Comparison of ENCODE assay signal across 5 cellular contexts in genomic region chr6:24731456-24732134, GRCh38. TPM values are rescaled to one million over a fixed set of nuclear protein-coding genes. Genes with fewer than 3 reads are reported as not detected.
DNase-seq lines count a peak whose midpoint lies in the region; ATAC-seq, FAIRE-seq and TF ChIP-seq lines count a peak whose summit lies in the region.
"Not testable (repeated sequence)": the region's sequence is repeated elsewhere in the genome, so short reads cannot be mapped to it uniquely, and the experiment has no call there.

No MANE protein-coding gene starts in this region.

- H3K9me3 ChIP-seq in BLaER1 (peaks cover 36% of the 10 kb centered on the region), GM12878 (replicated peaks; ENCODE audit: control insufficient read depth, insufficient read depth, low read length) (peaks cover 10% of the 10 kb centered on the region; the same call in 2 of the 3 replicates), endodermal cell (ENCODE audit: control insufficient read depth, low read length) (peaks cover 28% of the 10 kb centered on the region)
- H3K9me3 ChIP-seq in trophoblast cell (ENCODE audit: insufficient read depth, low read depth, low read length) = not testable (repeated sequence)

- RAD21 ChIA-PET in GM12878 (lab: Charles Lee; ENCODE audit: unreplicated experiment) = not testable (repeated sequence)

- H3K9me2 ChIP-seq in GM23338 (ENCODE audit: insufficient read depth) = not testable (repeated sequence)

- not testable (repeated sequence) for H3F3A ChIP-seq in GM23338 (replicated peaks; ENCODE audit: low read depth)

- not testable (repeated sequence) for H3K4me1 Mint-ChIP-seq in GM23338, endodermal cell

- H3K27ac ChIP-seq in BLaER1; GM23338 (ENCODE audit: low read depth); GM12878 (ENCODE audit: control insufficient read depth, insufficient read depth); endodermal cell (ENCODE audit: low read depth, low read length); trophoblast cell (ENCODE audit: low read depth, low read length): not testable (repeated sequence)

- not testable (repeated sequence) for H2AFZ ChIP-seq in GM23338; GM12878 (ENCODE audit: control insufficient read depth, low read depth, low read length); trophoblast cell (ENCODE audit: insufficient read depth, low read length, poor library complexity)

- peak; percentile 14 for DNase-seq in GM23338 (ENCODE audit: low spot score)
- DNase-seq in GM12878 (ENCODE audit: low read depth, low spot score); endodermal cell; trophoblast cell: not testable (repeated sequence)

- TF ChIP-seq POLR2A in GM12878 (IDR thresholded peaks at IDR 0.05; ENCODE audit: low read depth, low read length) = not testable (repeated sequence)

- not testable (repeated sequence) for H3K4ac ChIP-seq in trophoblast cell (ENCODE audit: low read depth, low read length)

- H3K23ac ChIP-seq in trophoblast cell (ENCODE audit: low read length) = not testable (repeated sequence)

- not testable (repeated sequence) for TF ChIP-seq CTCF in GM23338 (conservative IDR thresholded peaks at IDR 0.05; ENCODE audit: low read depth in 2 of 2); GM12878 (IDR thresholded peaks at IDR 0.05 in 2 of 3, conservative IDR thresholded peaks at IDR 0.05 in 1 of 3; ENCODE audit: control insufficient read depth in 2 of 3, extremely low read depth in 1 of 3, insufficient read depth in 1 of 3, low read depth in 3 of 3, low read length in 3 of 3); endodermal cell (conservative IDR thresholded peaks at IDR 0.05)

- not testable (repeated sequence) for H3K27me3 Mint-ChIP-seq in GM23338 (ENCODE audit: insufficient read depth, low read depth, poor library complexity); endodermal cell (ENCODE audit: insufficient read depth)

- BruUV-seq in GM12878 (replicated peaks; lab: Mats Ljungman, UMichigan) = not testable (repeated sequence)

- peak overlapping the region; percentile 17; the same call in 1 of the 2 replicates for H3K4me3 ChIP-seq in BLaER1
- H3K4me3 ChIP-seq in GM23338; GM12878; trophoblast cell (ENCODE audit: low read depth, low read length): not testable (repeated sequence)
- H3K4me3 ChIP-seq in endodermal cell (ENCODE audit: low read length) = peak overlapping the region; percentile 27

- not testable (repeated sequence) for ATAC-seq in GM23338, GM12878

- not testable (repeated sequence) for H3K9ac ChIP-seq in BLaER1; GM12878 (ENCODE audit: control insufficient read depth, insufficient read depth, low read length); endodermal cell (ENCODE audit: extremely low read depth, low read length, poor library complexity, severe bottlenecking)
- peak overlapping the region; percentile 69 for H3K9ac ChIP-seq in trophoblast cell (ENCODE audit: low read length)

- in situ Hi-C loops in GM12878 (cut with MboI) = not testable (repeated sequence)

- not testable (repeated sequence) for H2BK120ac ChIP-seq in trophoblast cell (ENCODE audit: insufficient read depth, low read length, poor library complexity)

- POLR2A ChIA-PET in GM12878 (lab: Charles Lee) = not testable (repeated sequence)

- not testable (repeated sequence) for H3K4me2 ChIP-seq in BLaER1; GM23338; GM12878 (ENCODE audit: control insufficient read depth, insufficient read depth); trophoblast cell (ENCODE audit: low read length)

- not testable (repeated sequence) for TF ChIP-seq RAD21 in GM12878 (IDR thresholded peaks at IDR 0.05; ENCODE audit: insufficient read depth, low read depth, low read length)

- H3K9me3 Mint-ChIP-seq in GM23338 (peaks cover 32% of the 10 kb centered on the region), endodermal cell (peaks cover 35% of the 10 kb centered on the region)

- H3K79me2 ChIP-seq in GM23338 (replicated peaks; ENCODE audit: insufficient read depth); GM12878 (ENCODE audit: control insufficient read depth, insufficient read depth, low read length); trophoblast cell (ENCODE audit: control insufficient read depth, insufficient read depth, low read length, poor library complexity): not testable (repeated sequence)

- SMC1A ChIA-PET in GM12878 (lab: Charles Lee; ENCODE audit: uncharacterized antibody, unreplicated experiment) = interaction anchor here (1.5 kb wide), 1 partner anchor 10 kb away, joined by 3 read pairs; no protein-coding TSS in a partner anchor

- H3K27me3 ChIP-seq in BLaER1; GM23338 (ENCODE audit: insufficient read depth); GM12878 (replicated peaks in 1 of 2; ENCODE audit: control insufficient read depth in 2 of 2, insufficient read depth in 2 of 2, low read length in 1 of 2); endodermal cell (ENCODE audit: control insufficient read depth, insufficient read depth, low read length, poor library complexity, severe bottlenecking); trophoblast cell (ENCODE audit: insufficient read depth, low read length): not testable (repeated sequence)

- WGBS in GM12878 (ENCODE audit: insufficient coverage, insufficient replicate concordance, low lambda C conversion rate, missing lambda C conversion rate) = 40% methylated on average over 6 of the region's 6 CpGs
- 83 to 87% methylated on average over 6 of the region's 6 CpGs for WGBS in endodermal cell (ENCODE audit: insufficient coverage in 1 of 2, insufficient read length in 1 of 2), 2 experiments
- WGBS in trophoblast cell (ENCODE audit: extremely low coverage, insufficient coverage, insufficient read length) = no CpG with 5 or more reads among the region's 6 CpGs

- not testable (repeated sequence) for TF ChIP-seq EP300 in GM12878 (IDR thresholded peaks at IDR 0.05; ENCODE audit: borderline replicate concordance in 1 of 2, control insufficient read depth in 1 of 2, low read depth in 2 of 2, low read length in 2 of 2)

- FAIRE-seq in GM12878 (lab: Jason Lieb, UNC) = not testable (repeated sequence)

- not testable (repeated sequence) for H3K79me1 ChIP-seq in trophoblast cell (ENCODE audit: low read length)

- H3K4me1 ChIP-seq in BLaER1; GM23338 (ENCODE audit: insufficient read depth); GM12878 (ENCODE audit: control insufficient read depth, insufficient read depth, low read length); endodermal cell (ENCODE audit: control insufficient read depth, insufficient read depth, low read length); trophoblast cell (ENCODE audit: control insufficient read depth in 1 of 2, insufficient read depth in 2 of 2, low read length in 2 of 2): not testable (repeated sequence)

- H3K36me3 Mint-ChIP-seq in GM23338 (ENCODE audit: low read depth) = peaks cover 18% of the 10 kb centered on the region
- not testable (repeated sequence) for H3K36me3 Mint-ChIP-seq in endodermal cell (ENCODE audit: low read depth)

- intact Hi-C loops in GM12878 (cut with micrococcal nuclease; ENCODE audit: unreplicated experiment) = not testable (repeated sequence)

- H4K20me1 ChIP-seq in BLaER1; GM23338 (replicated peaks; ENCODE audit: insufficient read depth); GM12878 (ENCODE audit: control insufficient read depth, insufficient read depth): not testable (repeated sequence)

- H4K12ac ChIP-seq in trophoblast cell (ENCODE audit: low read depth, low read length) = not testable (repeated sequence)

- CTCF ChIA-PET in GM12878 (lab: Yijun Ruan, JAX) = not testable (repeated sequence)

- H3K4me3 Mint-ChIP-seq in GM23338, endodermal cell: not testable (repeated sequence)

- not testable (repeated sequence) for H3K27ac Mint-ChIP-seq in GM23338, endodermal cell

- not testable (repeated sequence) for H4K8ac ChIP-seq in trophoblast cell (ENCODE audit: low read depth, low read length)

- not testable (repeated sequence) for H2AK5ac ChIP-seq in trophoblast cell (ENCODE audit: low read length)

- not testable (repeated sequence) for H4K91ac ChIP-seq in trophoblast cell (ENCODE audit: low read depth, low read length)

- H2BK5ac ChIP-seq in trophoblast cell (ENCODE audit: low read depth, low read length, poor library complexity) = not testable (repeated sequence)

- H3K14ac ChIP-seq in trophoblast cell (ENCODE audit: low read length) = not testable (repeated sequence)

- H3K36me3 ChIP-seq in BLaER1; GM12878 (ENCODE audit: control insufficient read depth in 2 of 2, insufficient read depth in 2 of 2, low read length in 1 of 2); endodermal cell (ENCODE audit: control insufficient read depth, insufficient read depth, low read length); trophoblast cell (ENCODE audit: control insufficient read depth in 1 of 2, insufficient read depth in 2 of 2, low read length in 2 of 2): not testable (repeated sequence)
- H3K36me3 ChIP-seq in GM23338 (ENCODE audit: insufficient read depth) = peaks cover 12% of the 10 kb centered on the region; the same call in 1 of the 2 replicates

- not testable (repeated sequence) for H3K18ac ChIP-seq in trophoblast cell (ENCODE audit: low read length)

- not testable (repeated sequence) for H2BK12ac ChIP-seq in trophoblast cell (ENCODE audit: low read length)

RNA-seq across cellular contexts. Expression of gene C6orf62, which starts 12.6 kb away (rescaled TPM):
- 78.4 and 79.9 TPM in 2 replicates for total RNA-seq in GM23338 (2014; rRNA removed; shearing (Covaris generic))
- 63.1 and 66.7 TPM in 2 replicates for polyA plus RNA-seq in GM23338 (2016; fragmentation: Nextera tagmentation; extraction: Ambion mirVana)
- total RNA-seq in GM12878 (2013; cell fraction: nucleolus; rRNA removed) = 86.5 and 96.5 TPM in 2 replicates
- 55.6 and 61.5 TPM in 2 replicates for total RNA-seq in GM12878 (2014; rRNA removed)
- 92.2 and 92.7 TPM in 2 replicates for total RNA-seq in GM12878 (2014; rRNA removed; fragmentation: Illumina TruSeq; extraction: Trizol)
- total RNA-seq in GM12878 (2021) = 111 and 113 TPM in 2 replicates
- 46.1 TPM for polyA plus RNA-seq in GM12878 (2011; ENCODE audit: low read depth)
- 128 and 158 TPM in 2 replicates for polyA plus RNA-seq in GM12878 (2011; rRNA removed)
- 53.6 and 63.0 TPM in 2 replicates for polyA plus RNA-seq in GM12878 (2011; cell fraction: cytosol; rRNA removed)
- polyA plus RNA-seq in GM12878 (2011; cell fraction: nucleus; rRNA removed) = 81.7 and 136 TPM in 2 replicates
- polyA plus RNA-seq in GM12878 (2012) = 85.1 and 101 TPM in 2 replicates
- 125 and 161 TPM in 2 replicates for polyA plus RNA-seq in GM12878 (2014; fragmentation: Illumina TruSeq; extraction: Trizol)
- polyA plus RNA-seq in GM12878 (2014; fragmentation: Nextera tagmentation; extraction: Ambion mirVana) = 100 to 1,000 TPM; 196 to 565 TPM
- polyA plus RNA-seq in GM12878 (2014; rRNA removed) = 66.8 and 73.9 TPM in 2 replicates
- 100 to 1,000 TPM; 290 to 309 TPM for polyA plus RNA-seq in GM12878 (2016; fragmentation: Nextera tagmentation; extraction: Ambion mirVana)
- polyA minus RNA-seq in GM12878 (2011; rRNA and poly(A)+ RNA removed) = 89.7 and 107 TPM in 2 replicates
- polyA minus RNA-seq in GM12878 (2011; cell fraction: cytosol; rRNA and poly(A)+ RNA removed) = 42.2 and 63.3 TPM in 2 replicates
- polyA minus RNA-seq in GM12878 (2011; cell fraction: nucleus; rRNA and poly(A)+ RNA removed) = 36.1 and 50.7 TPM in 2 replicates
- total RNA-seq in endodermal cell = 100 to 1,000 TPM; 106 to 120 TPM
- 83.3 TPM for polyA plus RNA-seq in endodermal cell (2013, experiment 1 of 2)
- 74.9 TPM for polyA plus RNA-seq in endodermal cell (2013, experiment 2 of 2)
- polyA plus RNA-seq in trophoblast cell (2013) = 91.4 and 91.7 TPM in 2 replicates

RNA-seq across cellular contexts. Expression of gene GMNN, which starts 43.1 kb away (rescaled TPM):
- total RNA-seq in GM23338 (2014; rRNA removed; shearing (Covaris generic)) = 88.2 and 89.1 TPM in 2 replicates
- polyA plus RNA-seq in GM23338 (2016; fragmentation: Nextera tagmentation; extraction: Ambion mirVana) (183 and 202 TPM in 2 replicates), GM12878 (2011; rRNA removed) (125 and 181 TPM in 2 replicates), GM12878 (2014; fragmentation: Illumina TruSeq; extraction: Trizol) (84.5 and 107 TPM in 2 replicates), GM12878 (2014; fragmentation: Nextera tagmentation; extraction: Ambion mirVana) (100 to 1,000 TPM; 146 to 153 TPM), GM12878 (2014; rRNA removed) (51.3 and 70.6 TPM in 2 replicates), GM12878 (2016; fragmentation: Nextera tagmentation; extraction: Ambion mirVana) (100 to 1,000 TPM; 140 to 141 TPM)
- 99.9 and 117 TPM in 2 replicates for total RNA-seq in GM12878 (2013; cell fraction: nucleolus; rRNA removed)
- total RNA-seq in GM12878 (2014; rRNA removed) (53.0 and 57.5 TPM in 2 replicates), GM12878 (2014; rRNA removed; fragmentation: Illumina TruSeq; extraction: Trizol) (77.9 and 80.3 TPM in 2 replicates), GM12878 (2021) (50.0 and 51.9 TPM in 2 replicates), endodermal cell (10 to 100 TPM; 64.9 to 79.7 TPM)
- 22.9 TPM for polyA plus RNA-seq in GM12878 (2011; ENCODE audit: low read depth)
- polyA plus RNA-seq in GM12878 (2011; cell fraction: cytosol; rRNA removed) = 63.4 and 65.2 TPM in 2 replicates
- polyA plus RNA-seq in GM12878 (2011; cell fraction: nucleus; rRNA removed) = 59.5 and 73.5 TPM in 2 replicates
- polyA plus RNA-seq in GM12878 (2012) = 35.0 and 36.3 TPM in 2 replicates
- 38.8 and 47.4 TPM in 2 replicates for polyA minus RNA-seq in GM12878 (2011; rRNA and poly(A)+ RNA removed)
- polyA minus RNA-seq in GM12878 (2011; cell fraction: cytosol; rRNA and poly(A)+ RNA removed) = 27.7 and 29.7 TPM in 2 replicates
- 48.4 and 93.3 TPM in 2 replicates for polyA minus RNA-seq in GM12878 (2011; cell fraction: nucleus; rRNA and poly(A)+ RNA removed)
- polyA plus RNA-seq in endodermal cell (2013, experiment 1 of 2) = 84.2 TPM
- 80.7 TPM for polyA plus RNA-seq in endodermal cell (2013, experiment 2 of 2)
- polyA plus RNA-seq in trophoblast cell (2013) = 54.8 and 55.8 TPM in 2 replicates
